ENCODE assay signal across 13 cellular contexts in the genomic region with DNA sequence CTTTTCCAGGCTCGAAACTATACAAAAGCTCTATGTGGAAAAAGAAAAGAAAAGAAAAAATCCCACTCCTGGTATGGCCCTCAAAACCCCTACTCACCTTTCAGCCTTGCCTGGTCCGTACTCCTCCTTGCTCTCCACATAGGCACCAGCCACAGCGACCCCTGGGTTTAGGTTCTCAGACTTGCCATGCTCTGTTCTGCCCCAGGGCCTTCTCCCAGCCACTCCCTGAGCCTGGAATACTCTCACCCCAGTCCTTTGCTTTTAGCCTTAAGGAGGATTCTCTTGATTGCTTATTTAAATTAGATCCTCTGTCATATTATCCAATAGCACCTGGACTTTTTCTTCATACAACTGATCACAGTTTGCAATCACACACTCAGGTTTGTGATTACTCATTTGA.
DNase-seq lines count a peak whose midpoint lies in the region; ATAC-seq and TF ChIP-seq lines count a peak whose summit lies in the region.
"Had no signal": no experiment of that assay in that cellular context is flagged by ENCODE, and none has a peak within 500 bp of the region (broad histone marks: within the 10 kb centered on the region; RNA-seq: fewer than 3 reads in every experiment).

No MANE protein-coding gene starts in this region.

- no peak overlapping the region for H3K27ac ChIP-seq in PC-3 (ENCODE audit: low read length)
- no peak overlapping the region for H3K27ac ChIP-seq in esophagus muscularis mucosa (replicated peaks in 1 of 4)
- no peak overlapping the region for H3K27ac ChIP-seq in mesendoderm (ENCODE audit: low read depth, low read length)
- H3K27ac ChIP-seq in colonic mucosa = no peak overlapping the region
- H3K27ac ChIP-seq: Peyer's patch had no signal

- DNase-seq in H7 (peak; percentile 19), PC-3 (peak; percentile 5), esophagus muscularis mucosa (ENCODE audit: extremely low spot score) (peak; percentile 83), mesendoderm (peak; percentile 81), SW480 (ENCODE audit: low spot score) (no peak), colonic mucosa (no peak)
- DNase-seq: AML-193, NCI-H1092, NCI-H2081 treated with DMSO at 0.1 percent for 48 hours, Peyer's patch, Right ventricle myocardium superior had no signal

- H3K4me2 ChIP-seq in PC-3 (ENCODE audit: low read length) (no peak overlapping the region), mesendoderm (ENCODE audit: low read length) (no peak overlapping the region)

- no peak overlapping the region for H3K18ac ChIP-seq in mesendoderm (ENCODE audit: low read length)

- H3K27me3 ChIP-seq in H7 (ENCODE audit: control insufficient read depth, insufficient read depth, low read length) (no peaks in the 10 kb centered on the region), PC-3 (ENCODE audit: low read length) (peaks cover 10% of the 10 kb centered on the region), esophagus muscularis mucosa (no peaks in the 10 kb centered on the region), mesendoderm (ENCODE audit: insufficient read depth, low read length, poor library complexity) (no peaks in the 10 kb centered on the region), colonic mucosa (no peaks in the 10 kb centered on the region)
- H3K27me3 ChIP-seq: Peyer's patch had no signal

- no peak overlapping the region for H3K56ac ChIP-seq in mesendoderm (ENCODE audit: low read length)

- ATAC-seq in PC-3 = no peak
- ATAC-seq in GM19324 (IDR thresholded peaks at IDR 0.05; ENCODE audit: low FRiP score, unreplicated experiment) = no peak
- ATAC-seq in GM21786 (IDR thresholded peaks at IDR 0.05; ENCODE audit: unreplicated experiment) = no peak

- H3K9me2 ChIP-seq in PC-3 (replicated peaks; ENCODE audit: low read length) = no peaks in the 10 kb centered on the region

- H4K5ac ChIP-seq in mesendoderm (ENCODE audit: low read length) = no peak overlapping the region

- POLR2A ChIA-PET in PC-3 (lab: Charles Lee; ENCODE audit: unreplicated experiment) = no interaction called here

- intact Hi-C loops in PC-3 (cut with micrococcal nuclease) (no loop called here), esophagus muscularis mucosa (cut with DNase I) (no loop called here), colonic mucosa (cut with DNase I) (no loop called here)

- H3K9ac ChIP-seq in PC-3 (ENCODE audit: low read length) (no peak overlapping the region), mesendoderm (ENCODE audit: low read length) (no peak overlapping the region), colonic mucosa (ENCODE audit: low read depth in 2 of 2, low read length in 2 of 2) (no peak overlapping the region)

- no peak overlapping the region for H3K23ac ChIP-seq in mesendoderm (ENCODE audit: low read length)

- no peak overlapping the region for H4K8ac ChIP-seq in mesendoderm (ENCODE audit: low read depth, low read length)

- no peaks in the 10 kb centered on the region for H3F3A ChIP-seq in PC-3 (ENCODE audit: low read length, unreplicated experiment)

- no peak overlapping the region for H2BK120ac ChIP-seq in mesendoderm (ENCODE audit: low read depth, low read length)

- H3K4ac ChIP-seq in mesendoderm (ENCODE audit: low read depth, low read length) = no peak overlapping the region

- H3K36me3 ChIP-seq in H7 (replicated peaks; ENCODE audit: control insufficient read depth, insufficient read depth, low read length) = no peaks in the 10 kb centered on the region
- no peaks in the 10 kb centered on the region for H3K36me3 ChIP-seq in PC-3 (ENCODE audit: low read depth, low read length)
- H3K36me3 ChIP-seq in esophagus muscularis mucosa = no peaks in the 10 kb centered on the region
- no peaks in the 10 kb centered on the region for H3K36me3 ChIP-seq in mesendoderm (ENCODE audit: control insufficient read depth, insufficient read depth, low read length)
- H3K36me3 ChIP-seq in colonic mucosa = no peaks in the 10 kb centered on the region
- H3K36me3 ChIP-seq: Peyer's patch had no signal

- H3K4me1 ChIP-seq in PC-3 (ENCODE audit: insufficient read depth, low read length) (no peaks in the 10 kb centered on the region), esophagus muscularis mucosa (peaks cover 4 to 10% (median 8%) of the 10 kb centered on the region in 4 donors), mesendoderm (ENCODE audit: control insufficient read depth, low read depth, low read length) (peaks cover 4% of the 10 kb centered on the region), colonic mucosa (no peaks in the 10 kb centered on the region)
- H3K4me1 ChIP-seq: Peyer's patch had no signal

- no peak for TF ChIP-seq POLR2A in esophagus muscularis mucosa (IDR thresholded peaks at IDR 0.05; ENCODE audit: low read depth)

- H3K4me3 ChIP-seq in H7 (ENCODE audit: insufficient read depth, low read depth, low read length) (no peak overlapping the region), PC-3 (ENCODE audit: low read length) (no peak overlapping the region), esophagus muscularis mucosa (no peak overlapping the region), mesendoderm (ENCODE audit: low read length) (no peak overlapping the region), colonic mucosa (no peak overlapping the region)
- H3K4me3 ChIP-seq: Peyer's patch had no signal

- H2AFZ ChIP-seq in PC-3 (ENCODE audit: low read length) = no peak overlapping the region

- H2AK5ac ChIP-seq in mesendoderm (ENCODE audit: low read length) = no peak overlapping the region

- TF ChIP-seq EP300 in esophagus muscularis mucosa (IDR thresholded peaks at IDR 0.05) = no peak

- H3K9me3 ChIP-seq in PC-3 (ENCODE audit: low read length) (no peaks in the 10 kb centered on the region), esophagus muscularis mucosa (no peaks in the 10 kb centered on the region), colonic mucosa (no peaks in the 10 kb centered on the region)
- H3K9me3 ChIP-seq: Peyer's patch had no signal

- no peaks in the 10 kb centered on the region for H3K79me1 ChIP-seq in mesendoderm (ENCODE audit: low read length)

- no peaks in the 10 kb centered on the region for H3K79me2 ChIP-seq in PC-3 (ENCODE audit: low read length)
- no peaks in the 10 kb centered on the region for H3K79me2 ChIP-seq in mesendoderm (ENCODE audit: control insufficient read depth, insufficient read depth, low read length)

- CTCF ChIA-PET in PC-3 (lab: Charles Lee) = no interaction called here

- H2BK15ac ChIP-seq in mesendoderm (replicated peaks; ENCODE audit: low read depth) = no peak overlapping the region

- WGBS in esophagus muscularis mucosa = 93% methylated on average over 3 of the region's 3 CpGs
- no CpG with 5 or more reads among the region's 3 CpGs for WGBS in mesendoderm (ENCODE audit: extremely low coverage, insufficient coverage, low lambda C conversion rate)

- no peaks in the 10 kb centered on the region for H4K20me1 ChIP-seq in PC-3 (ENCODE audit: low read length)

- H2BK5ac ChIP-seq in mesendoderm (ENCODE audit: low read length) = no peak overlapping the region

- BruUV-seq in PC-3 (replicated peaks; lab: Mats Ljungman, UMichigan) = no TSS peak

- TF ChIP-seq CTCF in PC-3 (conservative IDR thresholded peaks at IDR 0.05; ENCODE audit: low read depth, low read length) (peak; percentile 24; the same call in 1 of the 2 replicates), esophagus muscularis mucosa (IDR thresholded peaks at IDR 0.05) (no peak), colonic mucosa (IDR thresholded peaks at IDR 0.05) (no peak)

Comparison
In these comparisons a context has a peak if more than half of its experiments do, and no peak if none do; other contexts are left out.
1. DNase-seq: peak in H7 (single experiment), PC-3 (single experiment), esophagus muscularis mucosa (single experiment) and mesendoderm (single experiment); none in SW480 (single experiment) and colonic mucosa (single experiment).